ENCODE assay signal across 17 cellular contexts in genomic region chr2:59909147-59909546, GRCh38.
DNase-seq lines count a peak whose midpoint lies in the region; ATAC-seq, FAIRE-seq and TF ChIP-seq lines count a peak whose summit lies in the region.
"Had no signal": no experiment of that assay in that cellular context is flagged by ENCODE, and none has a peak within 500 bp of the region (broad histone marks: within the 10 kb centered on the region; RNA-seq: fewer than 3 reads in every experiment).

No MANE protein-coding gene starts in this region.

- H3K36me3 Mint-ChIP-seq in activated naive CD4-positive, alpha-beta T cell treated with anti-CD3 and anti-CD28 coated beads, Interleukin-2, amount 50 U/mL, for 72 hours = no peaks in the 10 kb centered on the region
- H3K36me3 Mint-ChIP-seq in GM23338 (ENCODE audit: low read depth) = no peaks in the 10 kb centered on the region
- H3K36me3 Mint-ChIP-seq: CD14-positive monocyte; CD8-positive, alpha-beta T cell had no signal

- H3F3A ChIP-seq in GM23338 (replicated peaks; ENCODE audit: low read depth) = no peaks in the 10 kb centered on the region

- H3K9ac ChIP-seq in OCI-LY3 (ENCODE audit: low read length) = peak overlapping the region; percentile 61

- H3K27me3 Mint-ChIP-seq in GM23338 (ENCODE audit: insufficient read depth, low read depth, poor library complexity) = no peaks in the 10 kb centered on the region

- no peaks in the 10 kb centered on the region; the same call in 2 of the 3 replicates for H3K4me1 Mint-ChIP-seq in GM23338

- H3K27ac ChIP-seq in GM23338 (ENCODE audit: low read depth) (no peak overlapping the region), OCI-LY3 (ENCODE audit: low read length) (peak overlapping the region; percentile 97)

- H3K9me2 ChIP-seq in GM23338 (ENCODE audit: insufficient read depth) = no peaks in the 10 kb centered on the region

- FAIRE-seq in H54 (lab: Jason Lieb, UNC) = no peak
- FAIRE-seq in urothelium cell line (lab: Jason Lieb, UNC) = no peak
- FAIRE-seq: A204.1, D721Med had no signal

- H3K9me3 ChIP-seq in OCI-LY3 (ENCODE audit: insufficient read depth, low read length) = no peaks in the 10 kb centered on the region

- H3K4me3 ChIP-seq in GM23338 (no peak overlapping the region), OCI-LY3 (ENCODE audit: low read length) (no peak overlapping the region)

- H2AFZ ChIP-seq in GM23338 (peak overlapping the region; percentile 44; the same call in 1 of the 2 replicates), OCI-LY3 (ENCODE audit: low read depth, low read length) (peak overlapping the region; percentile 16; the same call in 1 of the 2 replicates)

- TF ChIP-seq POLR2A in H54 (IDR thresholded peaks at IDR 0.05; ENCODE audit: low read depth, low read length) = no peak

- no peaks in the 10 kb centered on the region for H3K27me3 ChIP-seq in GM23338 (ENCODE audit: insufficient read depth)
- H3K27me3 ChIP-seq in OCI-LY3 (ENCODE audit: low read depth, low read length) = no peaks in the 10 kb centered on the region

- H3K9me3 Mint-ChIP-seq in activated naive CD4-positive, alpha-beta T cell treated with anti-CD3 and anti-CD28 coated beads, Interleukin-2, amount 50 U/mL, for 72 hours = no peaks in the 10 kb centered on the region
- no peaks in the 10 kb centered on the region for H3K9me3 Mint-ChIP-seq in GM23338
- H3K9me3 Mint-ChIP-seq: CD8-positive, alpha-beta T cell had no signal

- H3K27ac Mint-ChIP-seq in activated naive CD4-positive, alpha-beta T cell treated with anti-CD3 and anti-CD28 coated beads, Interleukin-2, amount 50 U/mL, for 72 hours = no peak overlapping the region
- H3K27ac Mint-ChIP-seq in GM23338 = no peak overlapping the region
- H3K27ac Mint-ChIP-seq: CD14-positive monocyte; CD8-positive, alpha-beta T cell had no signal

- no peaks in the 10 kb centered on the region for H3K36me3 ChIP-seq in GM23338 (ENCODE audit: insufficient read depth)
- H3K36me3 ChIP-seq in OCI-LY3 (replicated peaks; ENCODE audit: low read depth, low read length) = no peaks in the 10 kb centered on the region

- peak; percentile 34 to 39 for ATAC-seq in activated naive CD4-positive, alpha-beta T cell treated with anti-CD3 and anti-CD28 coated beads, Interleukin-2, amount 50 U/mL, for 72 hours
- no peak for ATAC-seq in GM23338
- ATAC-seq: CD8-positive, alpha-beta T cell; HCT116 had no signal

- no peak overlapping the region for H3K4me3 Mint-ChIP-seq in GM23338
- H3K4me3 Mint-ChIP-seq: CD14-positive monocyte; CD8-positive, alpha-beta T cell had no signal

- no peak for DNase-seq in activated naive CD4-positive, alpha-beta T cell treated with anti-CD3 and anti-CD28 coated beads, Interleukin-2, amount 50 U/mL, for 72 hours (ENCODE audit: low spot score in 2 of 2)
- no peak for DNase-seq in activated naive CD4-positive, alpha-beta T cell treated with anti-CD3 and anti-CD28 coated beads, Interleukin-2, amount 50 U/mL, for 16 hours
- DNase-seq in GM23338 (ENCODE audit: low spot score) = no peak
- no peak for DNase-seq in H54 (ENCODE audit: insufficient read length, low spot score)
- DNase-seq in urothelium cell line (ENCODE audit: low spot score) = no peak
- no peak for DNase-seq in pons (ENCODE audit: low spot score)
- DNase-seq: CD8-positive, alpha-beta T cell; COR-L47; DMS153; DMS79 treated with DMSO at 0.1 percent for 48 hours; GDM1; IMR-90 had no signal

- no peaks in the 10 kb centered on the region for H3K4me1 ChIP-seq in GM23338 (ENCODE audit: insufficient read depth)
- H3K4me1 ChIP-seq in OCI-LY3 (ENCODE audit: low read length) = peaks cover 97% of the 10 kb centered on the region

- TF ChIP-seq CTCF in GM23338 (conservative IDR thresholded peaks at IDR 0.05; ENCODE audit: low read depth in 2 of 2) = no peak
- TF ChIP-seq CTCF in OCI-LY3 (IDR thresholded peaks at IDR 0.05; ENCODE audit: low read depth, low read length) = no peak

- H3K4me2 ChIP-seq in GM23338 = no peak overlapping the region
- H3K4me2 ChIP-seq in OCI-LY3 (ENCODE audit: low read length) = peak overlapping the region; percentile 33

- H3K79me2 ChIP-seq in GM23338 (replicated peaks; ENCODE audit: insufficient read depth) = no peaks in the 10 kb centered on the region
- no peaks in the 10 kb centered on the region for H3K79me2 ChIP-seq in OCI-LY3 (ENCODE audit: low read length)

- H4K20me1 ChIP-seq in GM23338 (replicated peaks; ENCODE audit: insufficient read depth) = no peaks in the 10 kb centered on the region
- no peaks in the 10 kb centered on the region for H4K20me1 ChIP-seq in OCI-LY3 (ENCODE audit: insufficient read depth, low read length)

TF ChIP-seq in GM23338, 12 proteins besides CTCF, POLR2A, EP300 and RAD21 (continues in another document):
- TF ChIP-seq EZH2 (IDR thresholded peaks at IDR 0.05; ENCODE audit: low read depth, unreplicated experiment) = no peak
- TF ChIP-seq POLR2AphosphoS5 (IDR thresholded peaks at IDR 0.05; ENCODE audit: low read depth) = no peak
- TF ChIP-seq NANOG (IDR thresholded peaks at IDR 0.05; ENCODE audit: borderline replicate concordance) = no peak
- no peak for TF ChIP-seq CREB1 (CRISPR knock-in tag; IDR thresholded peaks at IDR 0.05; ENCODE audit: low read depth)
- TF ChIP-seq EZH2phosphoT487 (IDR thresholded peaks at IDR 0.05; ENCODE audit: unreplicated experiment) = no peak
- no peak for TF ChIP-seq ETS1 (IDR thresholded peaks at IDR 0.05)
- TF ChIP-seq, protein P1, sequence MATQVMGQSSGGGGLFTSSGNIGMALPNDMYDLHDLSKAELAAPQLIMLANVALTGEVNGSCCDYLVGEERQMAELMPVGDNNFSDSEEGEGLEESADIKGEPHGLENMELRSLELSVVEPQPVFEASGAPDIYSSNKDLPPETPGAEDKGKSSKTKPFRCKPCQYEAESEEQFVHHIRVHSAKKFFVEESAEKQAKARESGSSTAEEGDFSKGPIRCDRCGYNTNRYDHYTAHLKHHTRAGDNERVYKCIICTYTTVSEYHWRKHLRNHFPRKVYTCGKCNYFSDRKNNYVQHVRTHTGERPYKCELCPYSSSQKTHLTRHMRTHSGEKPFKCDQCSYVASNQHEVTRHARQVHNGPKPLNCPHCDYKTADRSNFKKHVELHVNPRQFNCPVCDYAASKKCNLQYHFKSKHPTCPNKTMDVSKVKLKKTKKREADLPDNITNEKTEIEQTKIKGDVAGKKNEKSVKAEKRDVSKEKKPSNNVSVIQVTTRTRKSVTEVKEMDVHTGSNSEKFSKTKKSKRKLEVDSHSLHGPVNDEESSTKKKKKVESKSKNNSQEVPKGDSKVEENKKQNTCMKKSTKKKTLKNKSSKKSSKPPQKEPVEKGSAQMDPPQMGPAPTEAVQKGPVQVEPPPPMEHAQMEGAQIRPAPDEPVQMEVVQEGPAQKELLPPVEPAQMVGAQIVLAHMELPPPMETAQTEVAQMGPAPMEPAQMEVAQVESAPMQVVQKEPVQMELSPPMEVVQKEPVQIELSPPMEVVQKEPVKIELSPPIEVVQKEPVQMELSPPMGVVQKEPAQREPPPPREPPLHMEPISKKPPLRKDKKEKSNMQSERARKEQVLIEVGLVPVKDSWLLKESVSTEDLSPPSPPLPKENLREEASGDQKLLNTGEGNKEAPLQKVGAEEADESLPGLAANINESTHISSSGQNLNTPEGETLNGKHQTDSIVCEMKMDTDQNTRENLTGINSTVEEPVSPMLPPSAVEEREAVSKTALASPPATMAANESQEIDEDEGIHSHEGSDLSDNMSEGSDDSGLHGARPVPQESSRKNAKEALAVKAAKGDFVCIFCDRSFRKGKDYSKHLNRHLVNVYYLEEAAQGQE (IDR thresholded peaks at IDR 0.05; ENCODE audit: unreplicated experiment) = no peak
- TF ChIP-seq STAT1 (IDR thresholded peaks at IDR 0.05; ENCODE audit: unreplicated experiment) = no peak
- no peak for TF ChIP-seq JUNB (IDR thresholded peaks at IDR 0.05; ENCODE audit: unreplicated experiment)
- no peak for TF ChIP-seq ZNF331 (CRISPR knock-in tag; IDR thresholded peaks at IDR 0.05; ENCODE audit: low read depth)
- no peak for TF ChIP-seq ZNF114 (CRISPR knock-in tag; IDR thresholded peaks at IDR 0.05)
